ENCODE assay signal across 18 cellular contexts in the genomic region with DNA sequence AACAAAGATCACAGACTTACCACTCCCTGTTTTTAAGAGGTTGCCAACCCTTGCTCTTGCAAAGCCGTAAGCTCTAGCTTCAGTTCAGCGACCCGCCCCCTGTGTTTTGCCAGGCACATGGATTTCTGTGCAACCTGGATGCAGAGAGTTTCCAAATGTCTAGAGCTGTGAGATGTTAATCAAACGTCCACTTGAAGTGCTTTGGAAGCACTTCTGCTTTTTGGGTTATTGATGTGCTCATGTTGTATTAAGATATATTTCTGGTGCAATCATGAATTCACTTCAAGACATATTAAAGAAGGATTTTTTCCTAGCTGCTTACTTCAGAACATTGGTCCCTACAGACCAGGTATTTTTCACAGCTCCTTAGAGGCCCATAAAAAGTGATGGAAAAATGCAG. TPM values are rescaled to one million over a fixed set of nuclear protein-coding genes. Genes with fewer than 3 reads are reported as not detected.
DNase-seq lines count a peak whose midpoint lies in the region; ATAC-seq and TF ChIP-seq lines count a peak whose summit lies in the region.
"Had no signal": no experiment of that assay in that cellular context is flagged by ENCODE, and none has a peak within 500 bp of the region (broad histone marks: within the 10 kb centered on the region; RNA-seq: fewer than 3 reads in every experiment).

No MANE protein-coding gene starts in this region.

- H2AFZ ChIP-seq in OCI-LY3 (ENCODE audit: low read depth, low read length), result no peak overlapping the region

- peak overlapping the region; percentile 77 for H3K4me2 ChIP-seq in OCI-LY3 (ENCODE audit: low read length)

- H3K4me3 ChIP-seq in OCI-LY3 (ENCODE audit: low read length), result peak overlapping the region; percentile 55
- H3K4me3 ChIP-seq in esophagus muscularis mucosa, result no peak overlapping the region
- H3K4me3 ChIP-seq: BLaER1 treated with 17β-estradiol and CSF1 and Interleukin-3, amounts not matched to agents 10 nM and 100 nM had no signal

- H3K27me3 ChIP-seq in OCI-LY3 (ENCODE audit: low read depth, low read length) (peaks cover 9% of the 10 kb centered on the region), esophagus muscularis mucosa (no peaks in the 10 kb centered on the region)
- H3K27me3 ChIP-seq: BLaER1 treated with 17β-estradiol and CSF1 and Interleukin-3, amounts not matched to agents 10 nM and 100 nM had no signal

- no peaks in the 10 kb centered on the region for H4K20me1 ChIP-seq in OCI-LY3 (ENCODE audit: insufficient read depth, low read length)
- H4K20me1 ChIP-seq: BLaER1 treated with 17β-estradiol and CSF1 and Interleukin-3, amounts not matched to agents 10 nM and 100 nM had no signal

- H3K27me3 Mint-ChIP-seq in activated B cell treated with CpG ODN at 0.5 μM for 24 hours, result no peaks in the 10 kb centered on the region

- TF ChIP-seq EP300 in esophagus muscularis mucosa (IDR thresholded peaks at IDR 0.05), result no peak

- H3K36me3 Mint-ChIP-seq in activated B cell treated with CpG ODN at 0.5 μM for 24 hours (ENCODE audit: low read depth), result no peaks in the 10 kb centered on the region

- WGBS in esophagus muscularis mucosa, result 80% methylated on average over 4 of the region's 4 CpGs

- H3K4me3 Mint-ChIP-seq in activated B cell treated with CpG ODN at 0.5 μM for 24 hours, result peak overlapping the region; percentile 5
- H3K4me3 Mint-ChIP-seq: T-helper 17 cell had no signal

- TF ChIP-seq POLR2A in esophagus muscularis mucosa (IDR thresholded peaks at IDR 0.05; ENCODE audit: low read depth), result no peak

- CTCF ChIA-PET in activated B cell treated with CpG ODN at 0.5 μM for 24 hours (lab: Charles Lee), result no interaction called here

- peaks cover 41% of the 10 kb centered on the region for H3K4me1 ChIP-seq in OCI-LY3 (ENCODE audit: low read length)
- no peaks in the 10 kb centered on the region for H3K4me1 ChIP-seq in esophagus muscularis mucosa

- H3K79me2 ChIP-seq in OCI-LY3 (ENCODE audit: low read length), result no peaks in the 10 kb centered on the region

- no peak for TF ChIP-seq CTCF in OCI-LY3 (IDR thresholded peaks at IDR 0.05; ENCODE audit: low read depth, low read length)
- no peak for TF ChIP-seq CTCF in activated B cell treated with CpG ODN at 0.5 μM for 24 hours (IDR thresholded peaks at IDR 0.05)
- TF ChIP-seq CTCF in esophagus muscularis mucosa (IDR thresholded peaks at IDR 0.05), result no peak

- H3K27ac ChIP-seq in OCI-LY3 (ENCODE audit: low read length), result 0 out of 2 replicates have a peak overlapping the region, but pooled peaks have one; percentile 38
- no peak overlapping the region for H3K27ac ChIP-seq in esophagus muscularis mucosa (replicated peaks in 1 of 4)
- H3K27ac ChIP-seq: BLaER1 treated with 17β-estradiol and CSF1 and Interleukin-3, amounts not matched to agents 10 nM and 100 nM had no signal

- no peaks in the 10 kb centered on the region for H3K9me3 Mint-ChIP-seq in activated B cell treated with CpG ODN at 0.5 μM for 24 hours

- H3K9me3 ChIP-seq in OCI-LY3 (ENCODE audit: insufficient read depth, low read length), result no peaks in the 10 kb centered on the region
- H3K9me3 ChIP-seq in esophagus muscularis mucosa, result no peaks in the 10 kb centered on the region

- H3K9ac ChIP-seq in OCI-LY3 (ENCODE audit: low read length), result peak overlapping the region; percentile 8; the same call in 1 of the 2 replicates
- H3K9ac ChIP-seq: BLaER1 treated with 17β-estradiol and CSF1 and Interleukin-3, amounts not matched to agents 10 nM and 100 nM had no signal

- no peak overlapping the region for H3K27ac Mint-ChIP-seq in activated B cell treated with CpG ODN at 0.5 μM for 24 hours
- H3K27ac Mint-ChIP-seq: T-helper 17 cell had no signal

- DNase-seq in NOMO-1 (lab: John Stamatoyannopoulos, UW; ENCODE audit: unreplicated experiment in 2 of 2) (peak; percentile 37 to 59), NOMO-1 treated with dmso at 0.1 percent for 144 hours (lab: John Stamatoyannopoulos, UW; ENCODE audit: unreplicated experiment) (no peak), activated B cell treated with CpG ODN at 0.5 μM for 24 hours (no peak), A172 (ENCODE audit: low spot score) (no peak), activated gamma-delta T cell treated with Interleukin-2 at 50 U/mL for 16 hours (no peak), esophagus muscularis mucosa (ENCODE audit: extremely low spot score) (no peak)
- DNase-seq: 8988T, DND-41, NCI-H187 treated with DMSO at 0.1 percent for 48 hours, NCI-H748 treated with DMSO at 0.1 percent for 48 hours, Right ventricle myocardium superior, T-helper 17 cell had no signal

- intact Hi-C loops in activated B cell treated with CpG ODN at 0.5 μM for 24 hours (cut with micrococcal nuclease) (no loop called here), esophagus muscularis mucosa (cut with DNase I) (no loop called here)

- no peak for ATAC-seq in activated B cell treated with CpG ODN at 0.5 μM for 24 hours (ENCODE audit: low read depth)
- no peak for ATAC-seq in HG03196 (IDR thresholded peaks at IDR 0.05; ENCODE audit: unreplicated experiment)
- ATAC-seq: SK-N-SH treated with all-trans-retinoic acid at 6 μM for 48 hours, T-helper 17 cell had no signal

- H3K4me1 Mint-ChIP-seq in activated B cell treated with CpG ODN at 0.5 μM for 24 hours, result peaks cover 24% of the 10 kb centered on the region
- H3K4me1 Mint-ChIP-seq: T-helper 17 cell had no signal

- H3K36me3 ChIP-seq in OCI-LY3 (replicated peaks; ENCODE audit: low read depth, low read length) (no peaks in the 10 kb centered on the region), esophagus muscularis mucosa (no peaks in the 10 kb centered on the region)
- H3K36me3 ChIP-seq: BLaER1 treated with 17β-estradiol and CSF1 and Interleukin-3, amounts not matched to agents 10 nM and 100 nM had no signal

- POLR2A ChIA-PET in activated B cell treated with CpG ODN at 0.5 μM for 24 hours (lab: Charles Lee), result interaction anchor here (3.5 kb wide), 1 partner anchor 660 kb away, joined by 12 read pairs; no protein-coding TSS in a partner anchor

RNA-seq across cellular contexts. Expression of gene DLEU7, which starts 59.6 kb away (rescaled TPM):
- total RNA-seq in activated B cell treated with CpG ODN at 0.5 μM for 24 hours (not detected in 2 replicates), esophagus muscularis mucosa (under 1 TPM in 2 of 4 donors, not detected in 2; 0.17 to 0.42 TPM)
- total RNA-seq in A172 (2014; rRNA removed; shearing (Covaris generic)), result not detected in 2 replicates
- total RNA-seq: MCF 10A, NCI-H460, T-helper 17 cell had no signal

Comparison
In these comparisons a context has a peak if more than half of its experiments do, and no peak if none do; other contexts are left out.
1. DNase-seq: peak in NOMO-1 (2 of 2); none in NOMO-1 treated with dmso at 0.1 percent for 144 hours (single experiment), activated B cell treated with CpG ODN at 0.5 μM for 24 hours (single experiment), A172 (single experiment), activated gamma-delta T cell treated with Interleukin-2 at 50 U/mL for 16 hours (single experiment) and esophagus muscularis mucosa (single experiment).